ENCODE assay signal across 1 cellular context in genomic region chr1:51284487-51284954, GRCh38.
TF ChIP-seq lines count a peak whose summit lies in the region.

No MANE protein-coding gene starts in this region.

TF ChIP-seq in K562, 482 proteins besides CTCF, POLR2A, EP300 and RAD21 (continued from another document and continues in another):
- TF ChIP-seq, protein P1, sequence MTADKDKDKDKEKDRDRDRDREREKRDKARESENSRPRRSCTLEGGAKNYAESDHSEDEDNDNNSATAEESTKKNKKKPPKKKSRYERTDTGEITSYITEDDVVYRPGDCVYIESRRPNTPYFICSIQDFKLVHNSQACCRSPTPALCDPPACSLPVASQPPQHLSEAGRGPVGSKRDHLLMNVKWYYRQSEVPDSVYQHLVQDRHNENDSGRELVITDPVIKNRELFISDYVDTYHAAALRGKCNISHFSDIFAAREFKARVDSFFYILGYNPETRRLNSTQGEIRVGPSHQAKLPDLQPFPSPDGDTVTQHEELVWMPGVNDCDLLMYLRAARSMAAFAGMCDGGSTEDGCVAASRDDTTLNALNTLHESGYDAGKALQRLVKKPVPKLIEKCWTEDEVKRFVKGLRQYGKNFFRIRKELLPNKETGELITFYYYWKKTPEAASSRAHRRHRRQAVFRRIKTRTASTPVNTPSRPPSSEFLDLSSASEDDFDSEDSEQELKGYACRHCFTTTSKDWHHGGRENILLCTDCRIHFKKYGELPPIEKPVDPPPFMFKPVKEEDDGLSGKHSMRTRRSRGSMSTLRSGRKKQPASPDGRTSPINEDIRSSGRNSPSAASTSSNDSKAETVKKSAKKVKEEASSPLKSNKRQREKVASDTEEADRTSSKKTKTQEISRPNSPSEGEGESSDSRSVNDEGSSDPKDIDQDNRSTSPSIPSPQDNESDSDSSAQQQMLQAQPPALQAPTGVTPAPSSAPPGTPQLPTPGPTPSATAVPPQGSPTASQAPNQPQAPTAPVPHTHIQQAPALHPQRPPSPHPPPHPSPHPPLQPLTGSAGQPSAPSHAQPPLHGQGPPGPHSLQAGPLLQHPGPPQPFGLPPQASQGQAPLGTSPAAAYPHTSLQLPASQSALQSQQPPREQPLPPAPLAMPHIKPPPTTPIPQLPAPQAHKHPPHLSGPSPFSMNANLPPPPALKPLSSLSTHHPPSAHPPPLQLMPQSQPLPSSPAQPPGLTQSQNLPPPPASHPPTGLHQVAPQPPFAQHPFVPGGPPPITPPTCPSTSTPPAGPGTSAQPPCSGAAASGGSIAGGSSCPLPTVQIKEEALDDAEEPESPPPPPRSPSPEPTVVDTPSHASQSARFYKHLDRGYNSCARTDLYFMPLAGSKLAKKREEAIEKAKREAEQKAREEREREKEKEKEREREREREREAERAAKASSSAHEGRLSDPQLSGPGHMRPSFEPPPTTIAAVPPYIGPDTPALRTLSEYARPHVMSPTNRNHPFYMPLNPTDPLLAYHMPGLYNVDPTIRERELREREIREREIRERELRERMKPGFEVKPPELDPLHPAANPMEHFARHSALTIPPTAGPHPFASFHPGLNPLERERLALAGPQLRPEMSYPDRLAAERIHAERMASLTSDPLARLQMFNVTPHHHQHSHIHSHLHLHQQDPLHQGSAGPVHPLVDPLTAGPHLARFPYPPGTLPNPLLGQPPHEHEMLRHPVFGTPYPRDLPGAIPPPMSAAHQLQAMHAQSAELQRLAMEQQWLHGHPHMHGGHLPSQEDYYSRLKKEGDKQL (CRISPR knock-in tag; IDR thresholded peaks at IDR 0.05; ENCODE audit: borderline replicate concordance), result no peak
- TF ChIP-seq NCOR1 (IDR thresholded peaks at IDR 0.05) (peak; percentile 97), MAZ (CRISPR knock-in tag; conservative IDR thresholded peaks at IDR 0.05 in 1 of 2, IDR thresholded peaks at IDR 0.05 in 1 of 2) (peak in 1 of 2 experiments; percentile 61; a peak in 1 of 4 replicates), NR3C1 (CRISPR knock-in tag; IDR thresholded peaks at IDR 0.05) (no peak), CBFA2T2 (conservative IDR thresholded peaks at IDR 0.05) (peak; percentile 97), MIER1 (IDR thresholded peaks at IDR 0.05; ENCODE audit: low read depth) (no peak), ZNF197 (CRISPR knock-in tag; IDR thresholded peaks at IDR 0.05; ENCODE audit: low read depth) (peak; percentile 74; the same call in 1 of the 2 replicates), ZNF644 (tag; IDR thresholded peaks at IDR 0.05; ENCODE audit: low read depth) (peak; percentile 85; the same call in 1 of the 2 replicates), POLR3A (IDR thresholded peaks at IDR 0.05; ENCODE audit: borderline replicate concordance, extremely low read depth, insufficient read depth, insufficient read length) (no peak), HNRNPUL1 (IDR thresholded peaks at IDR 0.05; ENCODE audit: low read length) (no peak), EHMT2 (IDR thresholded peaks at IDR 0.05) (peak; percentile 71; the same call in 1 of the 2 replicates), PRPF4 (IDR thresholded peaks at IDR 0.05; ENCODE audit: insufficient read depth, low read depth, low read length, poor library complexity, severe bottlenecking) (no peak), GTF2F1 (IDR thresholded peaks at IDR 0.05; ENCODE audit: low read depth, low read length) (0 out of 2 replicates have a peak, but pooled peaks have one; percentile 45), PCBP2 (IDR thresholded peaks at IDR 0.05; ENCODE audit: low read depth, low read length, poor library complexity, severe bottlenecking) (no peak), ZFP30 (CRISPR knock-in tag; IDR thresholded peaks at IDR 0.05; ENCODE audit: borderline replicate concordance) (no peak), CGGBP1 (CRISPR knock-in tag; IDR thresholded peaks at IDR 0.05) (no peak), ZNF764 (CRISPR knock-in tag; IDR thresholded peaks at IDR 0.05; ENCODE audit: low read depth) (no peak), ZBTB40 (IDR thresholded peaks at IDR 0.05) (no peak), ZBTB40 (CRISPR knock-in tag; IDR thresholded peaks at IDR 0.05) (no peak), PRMT5 (CRISPR knock-in tag; IDR thresholded peaks at IDR 0.05) (no peak), HLTF (IDR thresholded peaks at IDR 0.05) (peak; percentile 61; the same call in 1 of the 2 replicates), TOE1 (IDR thresholded peaks at IDR 0.05; ENCODE audit: borderline replicate concordance) (no peak), TOE1 (CRISPR knock-in tag; IDR thresholded peaks at IDR 0.05; ENCODE audit: borderline replicate concordance, low read depth) (no peak), NFE2 (IDR thresholded peaks at IDR 0.05; ENCODE audit: low read depth) (peak; percentile 39; the same call in 1 of the 2 replicates), ZNF133 (CRISPR knock-in tag; IDR thresholded peaks at IDR 0.05) (no peak), MYBL2 (IDR thresholded peaks at IDR 0.05; ENCODE audit: low read depth) (no peak), MYBL2 (CRISPR knock-in tag; IDR thresholded peaks at IDR 0.05; ENCODE audit: borderline replicate concordance) (no peak), LCOR (CRISPR knock-in tag; IDR thresholded peaks at IDR 0.05) (peak; percentile 91), KAT2B (IDR thresholded peaks at IDR 0.05; ENCODE audit: low read depth, low read length) (no peak), FOXJ3 (CRISPR knock-in tag; IDR thresholded peaks at IDR 0.05) (no peak), PPARD (CRISPR knock-in tag; IDR thresholded peaks at IDR 0.05) (no peak), ARNT (IDR thresholded peaks at IDR 0.05) (peak; percentile 77 to 95; a peak in 3 of 4 replicates), NFYB (IDR thresholded peaks at IDR 0.05; ENCODE audit: extremely low read depth, insufficient read length) (no peak), FOXO4 (CRISPR knock-in tag; IDR thresholded peaks at IDR 0.05) (no peak), GABPA (tag; conservative IDR thresholded peaks at IDR 0.05; ENCODE audit: low read depth) (no peak), NFXL1 (CRISPR knock-in tag; IDR thresholded peaks at IDR 0.05) (no peak), ZNF24 (IDR thresholded peaks at IDR 0.05) (no peak), TGIF2 (CRISPR knock-in tag; IDR thresholded peaks at IDR 0.05) (no peak), TCF7L2 (IDR thresholded peaks at IDR 0.05; ENCODE audit: low read depth, low read length) (peak; percentile 88), ZNF134 (CRISPR knock-in tag; conservative IDR thresholded peaks at IDR 0.05) (0 out of 2 replicates have a peak, but pooled peaks have one; percentile 27), MAFK (IDR thresholded peaks at IDR 0.05; ENCODE audit: low read length) (0 out of 2 replicates have a peak, but pooled peaks have one; percentile 24), ZNF76 (CRISPR knock-in tag; IDR thresholded peaks at IDR 0.05; ENCODE audit: borderline replicate concordance) (no peak), SRSF3 (IDR thresholded peaks at IDR 0.05; ENCODE audit: insufficient read depth, low read length) (no peak)
- TF ChIP-seq, protein P2, sequence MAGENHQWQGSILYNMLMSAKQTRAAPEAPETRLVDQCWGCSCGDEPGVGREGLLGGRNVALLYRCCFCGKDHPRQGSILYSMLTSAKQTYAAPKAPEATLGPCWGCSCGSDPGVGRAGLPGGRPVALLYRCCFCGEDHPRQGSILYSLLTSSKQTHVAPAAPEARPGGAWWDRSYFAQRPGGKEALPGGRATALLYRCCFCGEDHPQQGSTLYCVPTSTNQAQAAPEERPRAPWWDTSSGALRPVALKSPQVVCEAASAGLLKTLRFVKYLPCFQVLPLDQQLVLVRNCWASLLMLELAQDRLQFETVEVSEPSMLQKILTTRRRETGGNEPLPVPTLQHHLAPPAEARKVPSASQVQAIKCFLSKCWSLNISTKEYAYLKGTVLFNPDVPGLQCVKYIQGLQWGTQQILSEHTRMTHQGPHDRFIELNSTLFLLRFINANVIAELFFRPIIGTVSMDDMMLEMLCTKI (IDR thresholded peaks at IDR 0.05; ENCODE audit: partially characterized antibody), result no peak
- TF ChIP-seq, protein P3, sequence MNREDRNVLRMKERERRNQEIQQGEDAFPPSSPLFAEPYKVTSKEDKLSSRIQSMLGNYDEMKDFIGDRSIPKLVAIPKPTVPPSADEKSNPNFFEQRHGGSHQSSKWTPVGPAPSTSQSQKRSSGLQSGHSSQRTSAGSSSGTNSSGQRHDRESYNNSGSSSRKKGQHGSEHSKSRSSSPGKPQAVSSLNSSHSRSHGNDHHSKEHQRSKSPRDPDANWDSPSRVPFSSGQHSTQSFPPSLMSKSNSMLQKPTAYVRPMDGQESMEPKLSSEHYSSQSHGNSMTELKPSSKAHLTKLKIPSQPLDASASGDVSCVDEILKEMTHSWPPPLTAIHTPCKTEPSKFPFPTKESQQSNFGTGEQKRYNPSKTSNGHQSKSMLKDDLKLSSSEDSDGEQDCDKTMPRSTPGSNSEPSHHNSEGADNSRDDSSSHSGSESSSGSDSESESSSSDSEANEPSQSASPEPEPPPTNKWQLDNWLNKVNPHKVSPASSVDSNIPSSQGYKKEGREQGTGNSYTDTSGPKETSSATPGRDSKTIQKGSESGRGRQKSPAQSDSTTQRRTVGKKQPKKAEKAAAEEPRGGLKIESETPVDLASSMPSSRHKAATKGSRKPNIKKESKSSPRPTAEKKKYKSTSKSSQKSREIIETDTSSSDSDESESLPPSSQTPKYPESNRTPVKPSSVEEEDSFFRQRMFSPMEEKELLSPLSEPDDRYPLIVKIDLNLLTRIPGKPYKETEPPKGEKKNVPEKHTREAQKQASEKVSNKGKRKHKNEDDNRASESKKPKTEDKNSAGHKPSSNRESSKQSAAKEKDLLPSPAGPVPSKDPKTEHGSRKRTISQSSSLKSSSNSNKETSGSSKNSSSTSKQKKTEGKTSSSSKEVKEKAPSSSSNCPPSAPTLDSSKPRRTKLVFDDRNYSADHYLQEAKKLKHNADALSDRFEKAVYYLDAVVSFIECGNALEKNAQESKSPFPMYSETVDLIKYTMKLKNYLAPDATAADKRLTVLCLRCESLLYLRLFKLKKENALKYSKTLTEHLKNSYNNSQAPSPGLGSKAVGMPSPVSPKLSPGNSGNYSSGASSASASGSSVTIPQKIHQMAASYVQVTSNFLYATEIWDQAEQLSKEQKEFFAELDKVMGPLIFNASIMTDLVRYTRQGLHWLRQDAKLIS (CRISPR knock-in tag; IDR thresholded peaks at IDR 0.05), result no peak
